ENCODE assay signal across 1 cellular context in the genomic region with DNA sequence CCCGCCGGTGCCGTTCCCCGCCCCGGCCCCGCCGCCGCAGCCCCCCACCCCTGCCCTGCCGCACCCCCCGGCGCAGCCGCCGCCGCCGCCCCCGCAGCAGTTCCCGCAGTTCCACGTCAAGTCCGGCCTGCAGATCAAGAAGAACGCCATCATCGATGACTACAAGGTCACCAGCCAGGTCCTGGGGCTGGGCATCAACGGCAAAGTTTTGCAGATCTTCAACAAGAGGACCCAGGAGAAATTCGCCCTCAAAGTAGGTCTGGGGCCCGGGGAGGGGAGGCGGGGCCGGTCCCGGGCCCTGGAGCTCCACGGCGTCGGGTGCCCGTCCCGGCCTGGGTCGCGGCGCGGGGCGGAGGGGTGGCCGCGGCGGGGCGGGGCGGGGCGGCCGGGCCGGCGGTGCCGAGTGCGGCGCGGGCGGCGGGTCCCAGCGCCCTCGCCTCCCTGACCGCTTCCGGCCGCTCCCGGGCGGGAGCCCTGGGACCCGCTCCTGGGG.
TF ChIP-seq lines count a peak whose summit lies in the region.

No MANE protein-coding gene starts in this region.

TF ChIP-seq in GM12878, 131 proteins besides CTCF, POLR2A, EP300 and RAD21:
- TF ChIP-seq EGR1 (IDR thresholded peaks at IDR 0.05; ENCODE audit: borderline replicate concordance in 1 of 2, low read depth in 2 of 2, low read length in 2 of 2), result peak in 1 of 2 experiments; percentile 81; a peak in 2 of 3 replicates
- no peak for TF ChIP-seq IKZF1 (conservative IDR thresholded peaks at IDR 0.05)
